In the genomic region with DNA sequence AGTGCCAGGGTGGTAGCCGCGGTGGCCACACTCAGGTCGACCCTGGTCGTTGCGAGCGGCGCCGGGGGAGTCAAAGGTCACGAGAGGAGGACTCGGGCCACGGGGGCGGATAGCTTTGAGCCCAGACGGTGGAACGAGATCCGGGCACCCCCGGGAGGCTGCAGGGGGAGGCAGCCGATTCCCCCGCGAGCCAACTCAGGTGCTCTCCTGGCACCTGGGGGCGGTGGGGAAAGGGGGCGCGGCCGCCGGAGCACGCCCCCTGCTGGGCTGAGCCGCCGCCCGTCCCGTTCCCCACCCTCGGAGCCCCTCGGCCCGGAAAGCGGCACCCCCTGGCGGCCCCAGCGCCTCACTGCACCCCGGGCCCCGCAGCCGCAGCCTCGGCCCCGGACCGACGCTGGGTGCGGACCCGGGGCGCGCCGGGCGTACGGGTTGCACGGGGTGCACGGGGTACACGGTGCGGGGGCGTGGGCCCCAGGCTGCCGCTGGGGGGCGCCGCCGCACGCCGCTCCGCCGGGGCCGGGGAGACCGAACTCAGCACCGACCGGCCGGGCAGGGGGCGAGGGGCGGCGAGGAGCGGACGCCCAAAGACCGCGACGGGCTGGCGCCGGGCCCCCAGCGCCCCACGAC, we compare ENCODE assay signal across 1 cellular context.
TF ChIP-seq lines count a peak whose summit lies in the region.

No MANE protein-coding gene starts in this region.

TF ChIP-seq in GM12878, 131 proteins besides CTCF, POLR2A, EP300 and RAD21 (continues in another document):
- TF ChIP-seq CBFB (IDR thresholded peaks at IDR 0.05; ENCODE audit: low read depth) (no peak), ASH2L (IDR thresholded peaks at IDR 0.05; ENCODE audit: borderline replicate concordance, low read depth) (no peak), POLR2AphosphoS5 (IDR thresholded peaks at IDR 0.05; ENCODE audit: low read length) (no peak), FOXM1 (IDR thresholded peaks at IDR 0.05; ENCODE audit: low read depth, low read length) (no peak), MEF2B (IDR thresholded peaks at IDR 0.05; ENCODE audit: partially characterized antibody, poor library complexity, severe bottlenecking) (no peak), SPI1 (IDR thresholded peaks at IDR 0.05; ENCODE audit: borderline replicate concordance, insufficient read depth, low read depth, low read length) (no peak), SIX5 (IDR thresholded peaks at IDR 0.05; ENCODE audit: low read depth, low read length, severe bottlenecking) (no peak), POU2F2 (IDR thresholded peaks at IDR 0.05; ENCODE audit: borderline replicate concordance, low read depth, low read length) (no peak), MYB (IDR thresholded peaks at IDR 0.05; ENCODE audit: borderline replicate concordance, low read depth, low read length) (no peak), PAX8 (IDR thresholded peaks at IDR 0.05) (no peak), PML (IDR thresholded peaks at IDR 0.05; ENCODE audit: low read length) (no peak), WRNIP1 (IDR thresholded peaks at IDR 0.05; ENCODE audit: borderline replicate concordance, low read depth, low read length) (no peak), RB1 (IDR thresholded peaks at IDR 0.05; ENCODE audit: borderline replicate concordance) (peak; percentile 87; the same call in 1 of the 2 replicates), MTA2 (IDR thresholded peaks at IDR 0.05; ENCODE audit: low read depth) (0 out of 2 replicates have a peak, but pooled peaks have one; percentile 28), CHD2 (IDR thresholded peaks at IDR 0.05; ENCODE audit: borderline replicate concordance, low read depth, low read length) (no peak), RELA (IDR thresholded peaks at IDR 0.05; ENCODE audit: borderline replicate concordance, partially characterized antibody) (peak; percentile 57), RBBP5 (conservative IDR thresholded peaks at IDR 0.05) (no peak), NR2C2 (IDR thresholded peaks at IDR 0.05; ENCODE audit: borderline replicate concordance, control insufficient read depth, insufficient read length, low read depth) (peak; percentile 35), SMAD1 (IDR thresholded peaks at IDR 0.05; ENCODE audit: low read depth, partially characterized antibody) (no peak), SMARCA5 (IDR thresholded peaks at IDR 0.05) (peak; percentile 98), SRF (IDR thresholded peaks at IDR 0.05; ENCODE audit: low read depth in 2 of 2, low read length in 2 of 2) (no peak), HDAC2 (IDR thresholded peaks at IDR 0.05) (no peak), KAT2A (conservative IDR thresholded peaks at IDR 0.05; ENCODE audit: control insufficient read depth, low read depth, low read length) (no peak), BRCA1 (IDR thresholded peaks at IDR 0.05; ENCODE audit: low read depth, low read length) (no peak)
- TF ChIP-seq, protein P1, sequence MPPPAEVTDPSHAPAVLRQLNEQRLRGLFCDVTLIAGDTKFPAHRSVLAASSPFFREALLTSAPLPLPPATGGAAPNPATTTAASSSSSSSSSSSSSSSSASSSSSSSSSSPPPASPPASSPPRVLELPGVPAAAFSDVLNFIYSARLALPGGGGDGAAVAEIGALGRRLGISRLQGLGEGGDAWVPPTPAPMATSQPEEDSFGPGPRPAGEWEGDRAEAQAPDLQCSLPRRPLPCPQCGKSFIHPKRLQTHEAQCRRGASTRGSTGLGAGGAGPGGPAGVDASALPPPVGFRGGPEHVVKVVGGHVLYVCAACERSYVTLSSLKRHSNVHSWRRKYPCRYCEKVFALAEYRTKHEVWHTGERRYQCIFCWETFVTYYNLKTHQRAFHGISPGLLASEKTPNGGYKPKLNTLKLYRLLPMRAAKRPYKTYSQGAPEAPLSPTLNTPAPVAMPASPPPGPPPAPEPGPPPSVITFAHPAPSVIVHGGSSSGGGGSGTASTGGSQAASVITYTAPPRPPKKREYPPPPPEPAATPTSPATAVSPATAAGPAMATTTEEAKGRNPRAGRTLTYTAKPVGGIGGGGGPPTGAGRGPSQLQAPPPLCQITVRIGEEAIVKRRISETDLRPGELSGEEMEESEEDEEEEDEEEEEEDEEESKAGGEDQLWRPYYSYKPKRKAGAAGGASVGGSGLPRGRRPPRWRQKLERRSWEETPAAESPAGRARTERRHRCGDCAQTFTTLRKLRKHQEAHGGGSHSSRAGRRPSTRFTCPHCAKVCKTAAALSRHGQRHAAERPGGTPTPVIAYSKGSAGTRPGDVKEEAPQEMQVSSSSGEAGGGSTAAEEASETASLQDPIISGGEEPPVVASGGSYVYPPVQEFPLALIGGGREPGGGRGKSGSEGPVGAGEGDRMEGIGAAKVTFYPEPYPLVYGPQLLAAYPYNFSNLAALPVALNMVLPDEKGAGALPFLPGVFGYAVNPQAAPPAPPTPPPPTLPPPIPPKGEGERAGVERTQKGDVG (CRISPR knock-in tag; IDR thresholded peaks at IDR 0.05) = no peak
- TF ChIP-seq, protein P2, sequence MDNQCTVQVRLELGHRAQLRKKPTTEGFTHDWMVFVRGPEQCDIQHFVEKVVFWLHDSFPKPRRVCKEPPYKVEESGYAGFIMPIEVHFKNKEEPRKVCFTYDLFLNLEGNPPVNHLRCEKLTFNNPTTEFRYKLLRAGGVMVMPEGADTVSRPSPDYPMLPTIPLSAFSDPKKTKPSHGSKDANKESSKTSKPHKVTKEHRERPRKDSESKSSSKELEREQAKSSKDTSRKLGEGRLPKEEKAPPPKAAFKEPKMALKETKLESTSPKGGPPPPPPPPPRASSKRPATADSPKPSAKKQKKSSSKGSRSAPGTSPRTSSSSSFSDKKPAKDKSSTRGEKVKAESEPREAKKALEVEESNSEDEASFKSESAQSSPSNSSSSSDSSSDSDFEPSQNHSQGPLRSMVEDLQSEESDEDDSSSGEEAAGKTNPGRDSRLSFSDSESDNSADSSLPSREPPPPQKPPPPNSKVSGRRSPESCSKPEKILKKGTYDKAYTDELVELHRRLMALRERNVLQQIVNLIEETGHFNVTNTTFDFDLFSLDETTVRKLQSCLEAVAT (IDR thresholded peaks at IDR 0.05) = no peak
- TF ChIP-seq, protein P3, sequence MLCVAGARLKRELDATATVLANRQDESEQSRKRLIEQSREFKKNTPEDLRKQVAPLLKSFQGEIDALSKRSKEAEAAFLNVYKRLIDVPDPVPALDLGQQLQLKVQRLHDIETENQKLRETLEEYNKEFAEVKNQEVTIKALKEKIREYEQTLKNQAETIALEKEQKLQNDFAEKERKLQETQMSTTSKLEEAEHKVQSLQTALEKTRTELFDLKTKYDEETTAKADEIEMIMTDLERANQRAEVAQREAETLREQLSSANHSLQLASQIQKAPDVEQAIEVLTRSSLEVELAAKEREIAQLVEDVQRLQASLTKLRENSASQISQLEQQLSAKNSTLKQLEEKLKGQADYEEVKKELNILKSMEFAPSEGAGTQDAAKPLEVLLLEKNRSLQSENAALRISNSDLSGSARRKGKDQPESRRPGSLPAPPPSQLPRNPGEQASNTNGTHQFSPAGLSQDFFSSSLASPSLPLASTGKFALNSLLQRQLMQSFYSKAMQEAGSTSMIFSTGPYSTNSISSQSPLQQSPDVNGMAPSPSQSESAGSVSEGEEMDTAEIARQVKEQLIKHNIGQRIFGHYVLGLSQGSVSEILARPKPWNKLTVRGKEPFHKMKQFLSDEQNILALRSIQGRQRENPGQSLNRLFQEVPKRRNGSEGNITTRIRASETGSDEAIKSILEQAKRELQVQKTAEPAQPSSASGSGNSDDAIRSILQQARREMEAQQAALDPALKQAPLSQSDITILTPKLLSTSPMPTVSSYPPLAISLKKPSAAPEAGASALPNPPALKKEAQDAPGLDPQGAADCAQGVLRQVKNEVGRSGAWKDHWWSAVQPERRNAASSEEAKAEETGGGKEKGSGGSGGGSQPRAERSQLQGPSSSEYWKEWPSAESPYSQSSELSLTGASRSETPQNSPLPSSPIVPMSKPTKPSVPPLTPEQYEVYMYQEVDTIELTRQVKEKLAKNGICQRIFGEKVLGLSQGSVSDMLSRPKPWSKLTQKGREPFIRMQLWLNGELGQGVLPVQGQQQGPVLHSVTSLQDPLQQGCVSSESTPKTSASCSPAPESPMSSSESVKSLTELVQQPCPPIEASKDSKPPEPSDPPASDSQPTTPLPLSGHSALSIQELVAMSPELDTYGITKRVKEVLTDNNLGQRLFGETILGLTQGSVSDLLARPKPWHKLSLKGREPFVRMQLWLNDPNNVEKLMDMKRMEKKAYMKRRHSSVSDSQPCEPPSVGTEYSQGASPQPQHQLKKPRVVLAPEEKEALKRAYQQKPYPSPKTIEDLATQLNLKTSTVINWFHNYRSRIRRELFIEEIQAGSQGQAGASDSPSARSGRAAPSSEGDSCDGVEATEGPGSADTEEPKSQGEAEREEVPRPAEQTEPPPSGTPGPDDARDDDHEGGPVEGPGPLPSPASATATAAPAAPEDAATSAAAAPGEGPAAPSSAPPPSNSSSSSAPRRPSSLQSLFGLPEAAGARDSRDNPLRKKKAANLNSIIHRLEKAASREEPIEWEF (IDR thresholded peaks at IDR 0.05; ENCODE audit: insufficient replicate concordance, low read depth, low read length) = no peak
- TF ChIP-seq, protein P4, sequence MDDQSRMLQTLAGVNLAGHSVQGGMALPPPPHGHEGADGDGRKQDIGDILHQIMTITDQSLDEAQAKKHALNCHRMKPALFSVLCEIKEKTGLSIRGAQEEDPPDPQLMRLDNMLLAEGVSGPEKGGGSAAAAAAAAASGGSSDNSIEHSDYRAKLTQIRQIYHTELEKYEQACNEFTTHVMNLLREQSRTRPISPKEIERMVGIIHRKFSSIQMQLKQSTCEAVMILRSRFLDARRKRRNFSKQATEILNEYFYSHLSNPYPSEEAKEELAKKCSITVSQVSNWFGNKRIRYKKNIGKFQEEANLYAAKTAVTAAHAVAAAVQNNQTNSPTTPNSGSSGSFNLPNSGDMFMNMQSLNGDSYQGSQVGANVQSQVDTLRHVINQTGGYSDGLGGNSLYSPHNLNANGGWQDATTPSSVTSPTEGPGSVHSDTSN (IDR thresholded peaks at IDR 0.05; ENCODE audit: insufficient replicate concordance, low read depth, low read length) = no peak
- TF ChIP-seq, protein P5, sequence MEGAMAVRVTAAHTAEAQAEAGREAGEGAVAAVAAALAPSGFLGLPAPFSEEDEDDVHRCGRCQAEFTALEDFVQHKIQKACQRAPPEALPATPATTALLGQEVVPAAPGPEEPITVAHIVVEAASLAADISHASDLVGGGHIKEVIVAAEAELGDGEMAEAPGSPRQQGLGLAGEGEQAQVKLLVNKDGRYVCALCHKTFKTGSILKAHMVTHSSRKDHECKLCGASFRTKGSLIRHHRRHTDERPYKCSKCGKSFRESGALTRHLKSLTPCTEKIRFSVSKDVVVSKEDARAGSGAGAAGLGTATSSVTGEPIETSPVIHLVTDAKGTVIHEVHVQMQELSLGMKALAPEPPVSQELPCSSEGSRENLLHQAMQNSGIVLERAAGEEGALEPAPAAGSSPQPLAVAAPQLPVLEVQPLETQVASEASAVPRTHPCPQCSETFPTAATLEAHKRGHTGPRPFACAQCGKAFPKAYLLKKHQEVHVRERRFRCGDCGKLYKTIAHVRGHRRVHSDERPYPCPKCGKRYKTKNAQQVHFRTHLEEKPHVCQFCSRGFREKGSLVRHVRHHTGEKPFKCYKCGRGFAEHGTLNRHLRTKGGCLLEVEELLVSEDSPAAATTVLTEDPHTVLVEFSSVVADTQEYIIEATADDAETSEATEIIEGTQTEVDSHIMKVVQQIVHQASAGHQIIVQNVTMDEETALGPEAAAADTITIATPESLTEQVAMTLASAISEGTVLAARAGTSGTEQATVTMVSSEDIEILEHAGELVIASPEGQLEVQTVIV (IDR thresholded peaks at IDR 0.05; ENCODE audit: borderline replicate concordance, partially characterized antibody) = no peak
- TF ChIP-seq, protein P6, sequence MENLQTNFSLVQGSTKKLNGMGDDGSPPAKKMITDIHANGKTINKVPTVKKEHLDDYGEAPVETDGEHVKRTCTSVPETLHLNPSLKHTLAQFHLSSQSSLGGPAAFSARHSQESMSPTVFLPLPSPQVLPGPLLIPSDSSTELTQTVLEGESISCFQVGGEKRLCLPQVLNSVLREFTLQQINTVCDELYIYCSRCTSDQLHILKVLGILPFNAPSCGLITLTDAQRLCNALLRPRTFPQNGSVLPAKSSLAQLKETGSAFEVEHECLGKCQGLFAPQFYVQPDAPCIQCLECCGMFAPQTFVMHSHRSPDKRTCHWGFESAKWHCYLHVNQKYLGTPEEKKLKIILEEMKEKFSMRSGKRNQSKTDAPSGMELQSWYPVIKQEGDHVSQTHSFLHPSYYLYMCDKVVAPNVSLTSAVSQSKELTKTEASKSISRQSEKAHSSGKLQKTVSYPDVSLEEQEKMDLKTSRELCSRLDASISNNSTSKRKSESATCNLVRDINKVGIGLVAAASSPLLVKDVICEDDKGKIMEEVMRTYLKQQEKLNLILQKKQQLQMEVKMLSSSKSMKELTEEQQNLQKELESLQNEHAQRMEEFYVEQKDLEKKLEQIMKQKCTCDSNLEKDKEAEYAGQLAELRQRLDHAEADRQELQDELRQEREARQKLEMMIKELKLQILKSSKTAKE (IDR thresholded peaks at IDR 0.05; ENCODE audit: low read depth, poor library complexity, severe bottlenecking) = no peak
- TF ChIP-seq, protein P7, sequence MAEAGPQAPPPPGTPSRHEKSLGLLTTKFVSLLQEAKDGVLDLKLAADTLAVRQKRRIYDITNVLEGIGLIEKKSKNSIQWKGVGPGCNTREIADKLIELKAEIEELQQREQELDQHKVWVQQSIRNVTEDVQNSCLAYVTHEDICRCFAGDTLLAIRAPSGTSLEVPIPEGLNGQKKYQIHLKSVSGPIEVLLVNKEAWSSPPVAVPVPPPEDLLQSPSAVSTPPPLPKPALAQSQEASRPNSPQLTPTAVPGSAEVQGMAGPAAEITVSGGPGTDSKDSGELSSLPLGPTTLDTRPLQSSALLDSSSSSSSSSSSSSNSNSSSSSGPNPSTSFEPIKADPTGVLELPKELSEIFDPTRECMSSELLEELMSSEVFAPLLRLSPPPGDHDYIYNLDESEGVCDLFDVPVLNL (IDR thresholded peaks at IDR 0.05; ENCODE audit: low read depth, low read length) = no peak
- TF ChIP-seq, protein P8, sequence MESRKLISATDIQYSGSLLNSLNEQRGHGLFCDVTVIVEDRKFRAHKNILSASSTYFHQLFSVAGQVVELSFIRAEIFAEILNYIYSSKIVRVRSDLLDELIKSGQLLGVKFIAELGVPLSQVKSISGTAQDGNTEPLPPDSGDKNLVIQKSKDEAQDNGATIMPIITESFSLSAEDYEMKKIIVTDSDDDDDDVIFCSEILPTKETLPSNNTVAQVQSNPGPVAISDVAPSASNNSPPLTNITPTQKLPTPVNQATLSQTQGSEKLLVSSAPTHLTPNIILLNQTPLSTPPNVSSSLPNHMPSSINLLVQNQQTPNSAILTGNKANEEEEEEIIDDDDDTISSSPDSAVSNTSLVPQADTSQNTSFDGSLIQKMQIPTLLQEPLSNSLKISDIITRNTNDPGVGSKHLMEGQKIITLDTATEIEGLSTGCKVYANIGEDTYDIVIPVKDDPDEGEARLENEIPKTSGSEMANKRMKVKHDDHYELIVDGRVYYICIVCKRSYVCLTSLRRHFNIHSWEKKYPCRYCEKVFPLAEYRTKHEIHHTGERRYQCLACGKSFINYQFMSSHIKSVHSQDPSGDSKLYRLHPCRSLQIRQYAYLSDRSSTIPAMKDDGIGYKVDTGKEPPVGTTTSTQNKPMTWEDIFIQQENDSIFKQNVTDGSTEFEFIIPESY (IDR thresholded peaks at IDR 0.05) = no peak
- TF ChIP-seq, protein P9, sequence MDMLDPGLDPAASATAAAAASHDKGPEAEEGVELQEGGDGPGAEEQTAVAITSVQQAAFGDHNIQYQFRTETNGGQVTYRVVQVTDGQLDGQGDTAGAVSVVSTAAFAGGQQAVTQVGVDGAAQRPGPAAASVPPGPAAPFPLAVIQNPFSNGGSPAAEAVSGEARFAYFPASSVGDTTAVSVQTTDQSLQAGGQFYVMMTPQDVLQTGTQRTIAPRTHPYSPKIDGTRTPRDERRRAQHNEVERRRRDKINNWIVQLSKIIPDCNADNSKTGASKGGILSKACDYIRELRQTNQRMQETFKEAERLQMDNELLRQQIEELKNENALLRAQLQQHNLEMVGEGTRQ (IDR thresholded peaks at IDR 0.05; ENCODE audit: borderline replicate concordance, low read depth, low read length) = no peak
